In the genomic region with DNA sequence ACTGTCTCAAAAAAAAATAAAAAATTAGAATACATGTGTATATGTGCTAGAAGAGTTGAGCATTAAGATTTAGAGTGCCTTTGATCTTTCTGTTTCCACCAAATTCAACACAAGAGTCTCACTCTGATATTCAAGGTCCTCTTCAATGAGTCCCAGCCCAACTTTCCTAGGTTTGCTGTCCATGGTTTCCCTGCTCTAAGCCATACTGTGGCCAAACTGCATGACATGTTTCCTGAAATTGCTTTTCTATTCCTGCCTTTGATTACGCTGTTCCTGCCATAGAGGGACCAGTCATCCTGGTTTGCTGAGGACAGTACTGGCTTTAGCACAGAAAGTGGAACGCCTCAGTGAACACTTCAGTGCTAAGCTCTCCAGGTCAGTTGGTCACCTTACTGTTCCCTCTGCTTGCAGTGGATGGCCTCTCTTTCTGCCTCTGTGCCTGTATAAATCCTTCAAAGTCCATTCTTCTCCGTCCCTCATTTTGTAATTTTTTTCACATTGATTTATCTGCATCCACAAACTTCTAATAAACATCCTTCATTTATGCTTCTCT, we compare ENCODE assay signal across 7 cellular contexts.
"Had no signal": no experiment of that assay in that cellular context is flagged by ENCODE, and none has a peak within 500 bp of the region (broad histone marks: within the 10 kb centered on the region; RNA-seq: fewer than 3 reads in every experiment).

No MANE protein-coding gene starts in this region.

- H3K27ac ChIP-seq: HL-60 had no signal

- DNase-seq: H9, HCEC 1CT, HFFc6, KG1 had no signal

- H3K4me3 ChIP-seq: GM23338, K562 had no signal
